Comparison of ENCODE assay signal across 1 cellular context in genomic region chr17:39696731-39697130, GRCh38.
TF ChIP-seq lines count a peak whose summit lies in the region.

No MANE protein-coding gene starts in this region.

TF ChIP-seq in WTC11, 78 proteins besides CTCF, POLR2A, EP300 and RAD21 (continued from another document):
- no peak for TF ChIP-seq SMAD3 (CRISPR knock-in tag; IDR thresholded peaks at IDR 0.05; ENCODE audit: borderline replicate concordance)
